ENCODE assay signal across 11 cellular contexts in genomic region chr3:123084738-123085237, GRCh38. TPM values are rescaled to one million over a fixed set of nuclear protein-coding genes. Genes with fewer than 3 reads are reported as not detected.
DNase-seq lines count a peak whose midpoint lies in the region; TF ChIP-seq lines count a peak whose summit lies in the region.
"Had no signal": no experiment of that assay in that cellular context is flagged by ENCODE, and none has a peak within 500 bp of the region (broad histone marks: within the 10 kb centered on the region; RNA-seq: fewer than 3 reads in every experiment).

No MANE protein-coding gene starts in this region.

- H3K27ac Mint-ChIP-seq in chondrocyte (ENCODE audit: unreplicated experiment) (peak overlapping the region; percentile 92), osteocyte (ENCODE audit: unreplicated experiment) (no peak overlapping the region)
- H3K27ac Mint-ChIP-seq: activated T-helper 2 cell treated with anti-CD3 and anti-CD28 coated beads, Interferon-gamma antibody, Interleukin-2, Interleukin-4, amounts not matched to agents 10 μg/mL and 5 μg/mL and 100 μg/mL, durations not matched to agents 14 hours and 24 hours and 36 hours had no signal

- H3K9me3 Mint-ChIP-seq in chondrocyte (ENCODE audit: low read depth) (no peaks in the 10 kb centered on the region), osteocyte (ENCODE audit: unreplicated experiment) (no peaks in the 10 kb centered on the region)
- H3K9me3 Mint-ChIP-seq: activated T-helper 2 cell treated with anti-CD3 and anti-CD28 coated beads, Interferon-gamma antibody, Interleukin-2, Interleukin-4, amounts not matched to agents 10 μg/mL and 5 μg/mL and 100 μg/mL, durations not matched to agents 14 hours and 24 hours and 36 hours had no signal

- H3K4me1 Mint-ChIP-seq in chondrocyte (ENCODE audit: low read depth) = peaks cover 100% of the 10 kb centered on the region
- peaks cover 76% of the 10 kb centered on the region for H3K4me1 Mint-ChIP-seq in osteocyte (ENCODE audit: unreplicated experiment)

- TF ChIP-seq CTCF in chondrocyte (IDR thresholded peaks at IDR 0.05) = no peak
- TF ChIP-seq CTCF in osteocyte (IDR thresholded peaks at IDR 0.05) = no peak
- TF ChIP-seq CTCF in RWPE1 (conservative IDR thresholded peaks at IDR 0.05; ENCODE audit: low read depth) = no peak

- in situ Hi-C loops in ACHN (cut with HindIII; ENCODE audit: low pct_ligation_motif_present, low pct_unique_long_range_greater_than_20kb, low sequenced_read_pairs) = no loop called here

- CTCF ChIA-PET in RWPE1 (lab: Yijun Ruan, JAX) = no interaction called here

- no peaks in the 10 kb centered on the region for H3K36me3 Mint-ChIP-seq in chondrocyte (ENCODE audit: low read depth)
- H3K36me3 Mint-ChIP-seq in osteocyte (ENCODE audit: unreplicated experiment) = peaks cover 2% of the 10 kb centered on the region

- no peak overlapping the region for H3K27ac ChIP-seq in RWPE1
- H3K27ac ChIP-seq: KMS-11 had no signal

- DNase-seq in ACHN (peak; percentile 34), M059J (ENCODE audit: low read depth) (peak; percentile 91), chondrocyte (ENCODE audit: low spot score) (no peak), lung microvascular endothelial cell (ENCODE audit: low read depth in 2 of 2) (peak; percentile 32 to 58), osteocyte (ENCODE audit: extremely low spot score, unreplicated experiment) (no peak), RWPE1 (ENCODE audit: low spot score) (no peak), GM03348 (ENCODE audit: low spot score) (no peak), Kasumi-1 (lab: John Stamatoyannopoulos, UW) (no peak)
- DNase-seq: NCI-H2171 treated with DMSO at 0.1 percent for 48 hours had no signal

- H3K4me3 Mint-ChIP-seq in chondrocyte (ENCODE audit: unreplicated experiment) = peak overlapping the region; percentile 13
- H3K4me3 Mint-ChIP-seq in osteocyte (ENCODE audit: unreplicated experiment) = no peak overlapping the region

- POLR2A ChIA-PET in RWPE1 (lab: Yijun Ruan, JAX; ENCODE audit: low non-redundant PET) = no interaction called here

- H3K27me3 Mint-ChIP-seq in chondrocyte (ENCODE audit: low read depth) (no peaks in the 10 kb centered on the region), osteocyte (ENCODE audit: unreplicated experiment) (no peaks in the 10 kb centered on the region)

RNA-seq across cellular contexts. Expression of gene PDIA5, which starts 18.0 kb away (rescaled TPM):
- total RNA-seq in M059J (2014; rRNA removed; shearing (Covaris generic)) = 22.7 and 39.1 TPM in 2 replicates
- total RNA-seq in chondrocyte (82.7 to 129 TPM (median 128 TPM) in 3 replicates), lung microvascular endothelial cell (53.4 and 60.4 TPM in 2 replicates), osteocyte (35.5 and 39.7 TPM in 2 replicates)

RNA-seq across cellular contexts. Expression of gene SEMA5B, which starts 57.2 kb away (rescaled TPM):
- total RNA-seq in M059J (2014; rRNA removed; shearing (Covaris generic)) = not detected in 2 replicates
- total RNA-seq in chondrocyte = 3.1 to 68.8 TPM (median 68.4 TPM) in 3 replicates
- total RNA-seq in lung microvascular endothelial cell = under 0.01 TPM in 2 replicates
- total RNA-seq in osteocyte = 1.3 TPM in 2 replicates
- total RNA-seq: activated T-helper 2 cell treated with anti-CD3 and anti-CD28 coated beads, Interferon-gamma antibody, Interleukin-2, Interleukin-4, amounts not matched to agents 10 μg/mL and 5 μg/mL and 100 μg/mL, durations not matched to agents 14 hours and 24 hours and 36 hours had no signal

Comparison
In these comparisons a context has a peak if more than half of its experiments do, and no peak if none do; other contexts are left out.
1. DNase-seq: peak in ACHN (single experiment), M059J (single experiment) and lung microvascular endothelial cell (2 of 2); none in chondrocyte (single experiment), osteocyte (single experiment), RWPE1 (single experiment), GM03348 (single experiment) and Kasumi-1 (0 of 2).